ENCODE assay signal across 1 cellular context in genomic region chr13:49443327-49443688, GRCh38.
A peak's percentile ranks its signal among the peaks of the same experiment; 100 is the strongest.
TF ChIP-seq lines count a peak whose summit lies in the region.

No MANE protein-coding gene starts in this region.

TF ChIP-seq in K562, 482 proteins besides CTCF, POLR2A, EP300 and RAD21:
- TF ChIP-seq THAP12 (CRISPR knock-in tag; IDR thresholded peaks at IDR 0.05) = no peak
- TF ChIP-seq, protein P1, sequence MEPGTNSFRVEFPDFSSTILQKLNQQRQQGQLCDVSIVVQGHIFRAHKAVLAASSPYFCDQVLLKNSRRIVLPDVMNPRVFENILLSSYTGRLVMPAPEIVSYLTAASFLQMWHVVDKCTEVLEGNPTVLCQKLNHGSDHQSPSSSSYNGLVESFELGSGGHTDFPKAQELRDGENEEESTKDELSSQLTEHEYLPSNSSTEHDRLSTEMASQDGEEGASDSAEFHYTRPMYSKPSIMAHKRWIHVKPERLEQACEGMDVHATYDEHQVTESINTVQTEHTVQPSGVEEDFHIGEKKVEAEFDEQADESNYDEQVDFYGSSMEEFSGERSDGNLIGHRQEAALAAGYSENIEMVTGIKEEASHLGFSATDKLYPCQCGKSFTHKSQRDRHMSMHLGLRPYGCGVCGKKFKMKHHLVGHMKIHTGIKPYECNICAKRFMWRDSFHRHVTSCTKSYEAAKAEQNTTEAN (CRISPR knock-in tag; IDR thresholded peaks at IDR 0.05) = no peak
- TF ChIP-seq SLC30A9 (CRISPR knock-in tag; IDR thresholded peaks at IDR 0.05) = no peak
- no peak for TF ChIP-seq SUPT5H (IDR thresholded peaks at IDR 0.05)
- TF ChIP-seq DDX20 (tag; IDR thresholded peaks at IDR 0.05; ENCODE audit: low read depth) = no peak
- no peak for TF ChIP-seq CREM (IDR thresholded peaks at IDR 0.05; ENCODE audit: low read depth)
- TF ChIP-seq TAF9B (IDR thresholded peaks at IDR 0.05; ENCODE audit: partially characterized antibody) = peak; percentile 20
- TF ChIP-seq FOXA1 (IDR thresholded peaks at IDR 0.05; ENCODE audit: borderline replicate concordance) = no peak
